In genomic region chr11:106070606-106071005, GRCh38 we compare ENCODE assay signal across 1 cellular context.
TF ChIP-seq lines count a peak whose summit lies in the region.

No MANE protein-coding gene starts in this region.

TF ChIP-seq in HepG2, 621 proteins besides CTCF, POLR2A, EP300 and RAD21 (continued from another document):
- TF ChIP-seq HMGXB4 (CRISPR knock-in tag; IDR thresholded peaks at IDR 0.05; ENCODE audit: borderline replicate concordance in 1 of 2, low read depth in 1 of 2) (no peak), KLF9 (CRISPR knock-in tag; IDR thresholded peaks at IDR 0.05; ENCODE audit: low read depth) (no peak)
